8 cellular contexts compared by ENCODE assay signal in genomic region chr3:48636149-48636548, GRCh38. TPM values are rescaled to one million over a fixed set of nuclear protein-coding genes. Genes with fewer than 3 reads are reported as not detected.
DNase-seq lines count a peak whose midpoint lies in the region; TF ChIP-seq lines count a peak whose summit lies in the region.

No MANE protein-coding gene starts in this region.

- H3K9me3 ChIP-seq in ES-I3 (ENCODE audit: control insufficient read depth, insufficient read depth, low read length) (no peaks in the 10 kb centered on the region), SK-N-MC (ENCODE audit: low read depth, low read length) (no peaks in the 10 kb centered on the region), prostate gland (no peaks in the 10 kb centered on the region)

- peak overlapping the region; percentile 97 for H3K9ac ChIP-seq in ES-I3 (ENCODE audit: low read depth, low read length)
- H3K9ac ChIP-seq in SK-N-MC (ENCODE audit: insufficient read length) = no peak overlapping the region

- peaks cover 8% of the 10 kb centered on the region for H3K36me3 ChIP-seq in ES-I3 (ENCODE audit: insufficient read depth, low read length)
- H3K36me3 ChIP-seq in SK-N-MC (ENCODE audit: insufficient read depth, low read length) = no peaks in the 10 kb centered on the region
- peaks cover 0 to 5% of the 10 kb centered on the region in 2 donors for H3K36me3 ChIP-seq in prostate gland

- TF ChIP-seq POLR2A in prostate gland (IDR thresholded peaks at IDR 0.05) = no peak

- H3K4me1 ChIP-seq in ES-I3 (ENCODE audit: insufficient read depth, low read length) (peaks cover 17% of the 10 kb centered on the region), prostate gland (replicated peaks) (peaks cover 12% of the 10 kb centered on the region)

- no peak for DNase-seq in SK-N-MC (ENCODE audit: low read depth, low spot score)
- peak; percentile 1 for DNase-seq in fibroblast of peridontal ligament (ENCODE audit: extremely low read depth)
- DNase-seq in prostate gland (ENCODE audit: low spot score) = no peak
- DNase-seq in NOMO-1 (lab: John Stamatoyannopoulos, UW; ENCODE audit: unreplicated experiment in 2 of 2) = no peak
- no peak for DNase-seq in SK-N-DZ (ENCODE audit: low spot score)
- DNase-seq in cortex of kidney (lab: John Stamatoyannopoulos, UW) = no peak
- no peak for DNase-seq in NCI-H2227 (lab: John Stamatoyannopoulos, UW; ENCODE audit: unreplicated experiment)

- TF ChIP-seq CTCF in prostate gland (IDR thresholded peaks at IDR 0.05) = no peak

- WGBS in prostate gland = 56% methylated on average over 8 of the region's 8 CpGs

- H3K27ac ChIP-seq in SK-N-MC (no peak overlapping the region), prostate gland (peak overlapping the region; percentile 73 to 77)

- intact Hi-C loops in prostate gland (cut with DNase I) = no loop called here

- H3K4me3 ChIP-seq in SK-N-MC (peak overlapping the region; percentile 83), prostate gland (peak overlapping the region; percentile 89 to 90)

- no peaks in the 10 kb centered on the region for H3K27me3 ChIP-seq in prostate gland (replicated peaks; ENCODE audit: insufficient read depth)

RNA-seq across cellular contexts. Expression of gene SLC26A6, which starts 0.9 kb away (rescaled TPM):
- 10 to 100 TPM; 18.4 to 30.0 TPM for total RNA-seq in prostate gland
- 12.9 and 22.5 TPM in 2 replicates for polyA plus RNA-seq in SK-N-DZ (2014; cell fraction: cytosol; rRNA removed)
- 180 and 245 TPM in 2 replicates for polyA plus RNA-seq in SK-N-DZ (2014; cell fraction: nucleus; rRNA removed)

RNA-seq across cellular contexts. Expression of gene TMEM89, which starts 14.6 kb away (rescaled TPM):
- total RNA-seq in prostate gland = 1 to 10 TPM in 1 of 2 donors, not detected in 1; 1.9 TPM
- not detected in 2 replicates for polyA plus RNA-seq in SK-N-DZ (2014; cell fraction: cytosol; rRNA removed)
- polyA plus RNA-seq in SK-N-DZ (2014; cell fraction: nucleus; rRNA removed) = 2.2 TPM in 1 of 2 replicates, not detected in the other

RNA-seq across cellular contexts. Expression of gene CELSR3, which starts 26.5 kb away (rescaled TPM):
- 1 to 10 TPM in 1 of 2 donors, under 1 TPM in 1; 0.41 to 6.4 TPM for total RNA-seq in prostate gland
- 3.2 and 4.4 TPM in 2 replicates for polyA plus RNA-seq in SK-N-DZ (2014; cell fraction: cytosol; rRNA removed)
- polyA plus RNA-seq in SK-N-DZ (2014; cell fraction: nucleus; rRNA removed) = 16.3 and 18.2 TPM in 2 replicates

RNA-seq across cellular contexts. Expression of gene UQCRC1, which starts 26.7 kb away (rescaled TPM):
- total RNA-seq in prostate gland = 100 to 1,000 TPM; 239 to 251 TPM
- 271 and 392 TPM in 2 replicates for polyA plus RNA-seq in SK-N-DZ (2014; cell fraction: cytosol; rRNA removed)
- 352 and 389 TPM in 2 replicates for polyA plus RNA-seq in SK-N-DZ (2014; cell fraction: nucleus; rRNA removed)

RNA-seq across cellular contexts. Expression of gene COL7A1, which starts 41.0 kb away (rescaled TPM):
- total RNA-seq in prostate gland = 10 to 100 TPM; 84.8 to 92.6 TPM
- 1.7 and 2.0 TPM in 2 replicates for polyA plus RNA-seq in SK-N-DZ (2014; cell fraction: cytosol; rRNA removed)
- polyA plus RNA-seq in SK-N-DZ (2014; cell fraction: nucleus; rRNA removed) = 67.2 and 69.4 TPM in 2 replicates
